ENCODE assay signal across 10 cellular contexts in genomic region chr5:172858990-172859811, GRCh38. TPM values are rescaled to one million over a fixed set of nuclear protein-coding genes. Genes with fewer than 3 reads are reported as not detected.
DNase-seq lines count a peak whose midpoint lies in the region; ATAC-seq and TF ChIP-seq lines count a peak whose summit lies in the region.
"Had no signal": no experiment of that assay in that cellular context is flagged by ENCODE, and none has a peak within 500 bp of the region (broad histone marks: within the 10 kb centered on the region; RNA-seq: fewer than 3 reads in every experiment).

No MANE protein-coding gene starts in this region.

- H3K4me1 ChIP-seq in right atrium auricular region (peaks cover 2 to 71% of the 10 kb centered on the region in 2 donors), sigmoid colon (peaks cover 0 to 83% (median 72%) of the 10 kb centered on the region in 4 donors), foreskin keratinocyte (peaks cover 6% of the 10 kb centered on the region)

- no peak for TF ChIP-seq EP300 in sigmoid colon (IDR thresholded peaks at IDR 0.05)

- H3K9me3 ChIP-seq in right atrium auricular region: no peaks in the 10 kb centered on the region
- no peaks in the 10 kb centered on the region for H3K9me3 ChIP-seq in sigmoid colon

- peak overlapping the region in 1 of 2 donors; percentile 5 for H3K4me3 ChIP-seq in right atrium auricular region
- no peak overlapping the region for H3K4me3 ChIP-seq in sigmoid colon

- intact Hi-C loops in sigmoid colon (cut with DNase I): no loop called here

- TF ChIP-seq CTCF in right atrium auricular region (IDR thresholded peaks at IDR 0.05) (no peak), sigmoid colon (IDR thresholded peaks at IDR 0.05) (no peak), foreskin keratinocyte (conservative IDR thresholded peaks at IDR 0.05) (no peak)

- no peaks in the 10 kb centered on the region for H3K27me3 ChIP-seq in right atrium auricular region
- no peaks in the 10 kb centered on the region for H3K27me3 ChIP-seq in sigmoid colon
- H3K27me3 ChIP-seq in foreskin keratinocyte: no peaks in the 10 kb centered on the region

- peak; percentile 97 for DNase-seq in ELR (ENCODE audit: low read depth)
- DNase-seq in right atrium auricular region (ENCODE audit: low spot score): peak; percentile 96
- peak; percentile 90 for DNase-seq in sigmoid colon
- DNase-seq in amygdala (lab: John Stamatoyannopoulos, UW): no peak
- no peak for DNase-seq in pons (ENCODE audit: low spot score)
- DNase-seq in foreskin keratinocyte: no peak
- no peak for DNase-seq in NCI-H187 (lab: John Stamatoyannopoulos, UW)
- DNase-seq: GF-D8, NCI-H1694 had no signal

- ATAC-seq in foreskin keratinocyte: no peak

- WGBS in sigmoid colon, 2 donors: 36 to 70% methylated on average over 15 of the region's 15 CpGs

- H3K27ac ChIP-seq in angular gyrus (ENCODE audit: low read depth, low read length) (peak overlapping the region; percentile 82), right atrium auricular region (peak overlapping the region; percentile 90 to 92), sigmoid colon (peak overlapping the region; percentile 81 to 95 (median 90)), foreskin keratinocyte (no peak overlapping the region)

- H3K36me3 ChIP-seq in right atrium auricular region: no peaks in the 10 kb centered on the region
- H3K36me3 ChIP-seq in sigmoid colon: peaks cover 0 to 4% (median 0%) of the 10 kb centered on the region in 4 donors

- no peak for TF ChIP-seq POLR2A in sigmoid colon (IDR thresholded peaks at IDR 0.05)

RNA-seq across cellular contexts. Expression of gene ERGIC1, which starts 25.1 kb away (rescaled TPM):
- total RNA-seq in right atrium auricular region (100 to 1,000 TPM in 1 of 2 donors, 10 to 100 TPM in 1; 70.7 to 113 TPM), sigmoid colon (100 to 1,000 TPM in 1 of 4 donors, 10 to 100 TPM in 3; 80.6 to 117 (median 95.7) TPM), foreskin keratinocyte (86.8 and 90.9 TPM in 2 replicates)
- polyA plus RNA-seq in sigmoid colon (100 to 1,000 TPM; 125 to 160 (median 132) TPM), foreskin keratinocyte (54.3 and 61.3 TPM in 2 replicates)

Comparison
In these comparisons a context has a peak if more than half of its experiments do, and no peak if none do; other contexts are left out.
1. DNase-seq: peak in ELR (single experiment), right atrium auricular region (single experiment) and sigmoid colon (single experiment); none in amygdala (0 of 56), pons (single experiment), foreskin keratinocyte (0 of 2) and NCI-H187 (0 of 2).